ENCODE assay signal across 29 cellular contexts in the genomic region with DNA sequence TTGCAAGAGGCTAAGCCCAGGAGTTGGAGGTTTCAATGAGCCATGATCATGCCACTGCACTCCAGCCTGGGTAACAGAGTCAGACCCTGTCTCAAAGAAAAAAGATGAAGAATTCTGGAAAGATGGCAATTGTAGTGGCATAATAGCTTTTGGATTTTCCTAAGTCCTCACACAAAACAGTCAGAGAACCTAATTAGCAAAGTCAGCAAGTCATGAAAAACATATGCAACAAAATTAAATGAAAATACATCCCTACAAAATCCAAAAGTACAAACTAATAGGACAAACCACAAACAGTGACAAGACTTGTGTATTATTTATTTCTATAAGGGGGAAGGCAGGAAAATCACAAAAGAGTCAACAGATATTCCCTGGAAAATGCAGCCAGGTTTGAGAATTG.
"Had no signal": no experiment of that assay in that cellular context is flagged by ENCODE, and none has a peak within 500 bp of the region (broad histone marks: within the 10 kb centered on the region; RNA-seq: fewer than 3 reads in every experiment).

No MANE protein-coding gene starts in this region.

- H3K27ac ChIP-seq: colonic mucosa, coronary artery, dorsolateral prefrontal cortex, epithelial cell of prostate, esophagus muscularis mucosa, esophagus squamous epithelium, foreskin keratinocyte, gastrocnemius medialis, gastroesophageal sphincter, heart left ventricle, heart right ventricle, hepatocyte had no signal

- DNase-seq: colonic mucosa; cortex of kidney; dermis blood vessel endothelial cell; dorsolateral prefrontal cortex; effector CD4-positive, alpha-beta T cell; effector CD8-positive, alpha-beta T cell; effector memory CD4-positive, alpha-beta T cell; effector memory CD8-positive, alpha-beta T cell; endodermal cell; erythroblast; esophagus squamous epithelium; foreskin fibroblast; foreskin keratinocyte; foreskin melanocyte; gastrocnemius medialis; glutamatergic neuron; head of caudate nucleus; heart left ventricle; heart right ventricle had no signal

- ATAC-seq: effector memory CD8-positive, alpha-beta T cell; esophagus mucosa; foreskin keratinocyte; gastrocnemius medialis; gastroesophageal sphincter; heart left ventricle; heart right ventricle had no signal

- H3K36me3 ChIP-seq: colonic mucosa, esophagus muscularis mucosa, esophagus squamous epithelium, gastrocnemius medialis, gastroesophageal sphincter, heart left ventricle, heart right ventricle had no signal

- H3K79me2 ChIP-seq: hepatocyte had no signal

- H3K4me1 ChIP-seq: colonic mucosa, esophagus muscularis mucosa, esophagus squamous epithelium, foreskin keratinocyte, gastrocnemius medialis, gastroesophageal sphincter, heart left ventricle, heart right ventricle had no signal

- H2AFZ ChIP-seq: hepatocyte had no signal

- H3K27me3 ChIP-seq: colonic mucosa, esophagus muscularis mucosa, esophagus squamous epithelium, foreskin keratinocyte, gastrocnemius medialis, gastroesophageal sphincter, heart right ventricle, hepatocyte had no signal

- FAIRE-seq: colon, endometrium, endothelial cell of umbilical vein, frontal cortex had no signal

- H3K4me2 ChIP-seq: hepatocyte had no signal

- H3K9me3 ChIP-seq: colonic mucosa, esophagus muscularis mucosa, esophagus squamous epithelium, gastrocnemius medialis, gastroesophageal sphincter, heart left ventricle had no signal

- H3K4me3 ChIP-seq: colonic mucosa, coronary artery, dorsolateral prefrontal cortex, esophagus muscularis mucosa, esophagus squamous epithelium, gastrocnemius medialis, gastroesophageal sphincter, heart left ventricle, heart right ventricle, hepatocyte had no signal
